In genomic region chr12:459050-459429, GRCh38 we compare ENCODE assay signal across 9 cellular contexts. TPM values are rescaled to one million over a fixed set of nuclear protein-coding genes. Genes with fewer than 3 reads are reported as not detected.
DNase-seq lines count a peak whose midpoint lies in the region; ATAC-seq and TF ChIP-seq lines count a peak whose summit lies in the region.
"Had no signal": no experiment of that assay in that cellular context is flagged by ENCODE, and none has a peak within 500 bp of the region (broad histone marks: within the 10 kb centered on the region; RNA-seq: fewer than 3 reads in every experiment).

No MANE protein-coding gene starts in this region.

- no peak for DNase-seq in CD4-positive, CD25-positive, alpha-beta regulatory T cell
- DNase-seq in effector memory CD8-positive, alpha-beta T cell = no peak
- no peak for DNase-seq in osteocyte (ENCODE audit: extremely low spot score, unreplicated experiment)
- no peak for DNase-seq in inferior parietal cortex (ENCODE audit: extremely low spot score)
- DNase-seq in stimulated activated CD8-positive, alpha-beta memory T cell treated with anti-CD3 and anti-CD28 coated beads, Interleukin-4, amount 100 ng/mL, for 48 hours = no peak
- DNase-seq in NAMALWA (ENCODE audit: low spot score) = no peak
- DNase-seq: stimulated activated CD4-positive, alpha-beta T cell treated with anti-CD3 and anti-CD28 coated beads, Interleukin-15, amount 100 ng/mL, for 24 hours had no signal

- H3K9me3 Mint-ChIP-seq in CD4-positive, CD25-positive, alpha-beta regulatory T cell = no peaks in the 10 kb centered on the region
- H3K9me3 Mint-ChIP-seq in effector memory CD8-positive, alpha-beta T cell = no peaks in the 10 kb centered on the region
- no peaks in the 10 kb centered on the region for H3K9me3 Mint-ChIP-seq in osteocyte (ENCODE audit: unreplicated experiment)

- H3K27me3 Mint-ChIP-seq in CD4-positive, CD25-positive, alpha-beta regulatory T cell = peaks cover 66% of the 10 kb centered on the region
- H3K27me3 Mint-ChIP-seq in effector memory CD8-positive, alpha-beta T cell = peaks cover 0 to 8% of the 10 kb centered on the region in 2 donors
- H3K27me3 Mint-ChIP-seq in osteocyte (ENCODE audit: unreplicated experiment) = peaks cover 78% of the 10 kb centered on the region

- H4K20me1 ChIP-seq in OCI-LY1 (ENCODE audit: insufficient read depth, low read length) = no peaks in the 10 kb centered on the region

- no peaks in the 10 kb centered on the region for H3K9me2 ChIP-seq in OCI-LY1 (ENCODE audit: low read depth, low read length)

- peak overlapping the region; percentile 93 for H3K4me2 ChIP-seq in OCI-LY1 (ENCODE audit: low read length)

- H3K4me3 ChIP-seq in CD4-positive, CD25-positive, alpha-beta regulatory T cell (ENCODE audit: low read depth, low read length) = peak overlapping the region; percentile 53
- peak overlapping the region; percentile 63 for H3K4me3 ChIP-seq in OCI-LY1 (ENCODE audit: low read depth, low read length, poor library complexity, severe bottlenecking)

- no peaks in the 10 kb centered on the region for H3K36me3 ChIP-seq in CD4-positive, CD25-positive, alpha-beta regulatory T cell (ENCODE audit: control insufficient read depth, insufficient read depth, low read length)
- no peaks in the 10 kb centered on the region for H3K36me3 ChIP-seq in OCI-LY1 (ENCODE audit: insufficient read depth, low read length)

- H3K79me2 ChIP-seq in OCI-LY1 (ENCODE audit: insufficient read depth, low read length) = no peaks in the 10 kb centered on the region

- H3K9ac ChIP-seq in OCI-LY1 (ENCODE audit: low read length) = no peak overlapping the region

- H3K9me3 ChIP-seq in CD4-positive, CD25-positive, alpha-beta regulatory T cell (ENCODE audit: control insufficient read depth in 2 of 2, low read length in 2 of 2) = no peaks in the 10 kb centered on the region
- H3K9me3 ChIP-seq in OCI-LY1 (ENCODE audit: low read length) = no peaks in the 10 kb centered on the region

- peak overlapping the region; percentile 16 to 85 (median 80) for H3K4me3 Mint-ChIP-seq in CD4-positive, CD25-positive, alpha-beta regulatory T cell
- peak overlapping the region; percentile 80 to 93 for H3K4me3 Mint-ChIP-seq in effector memory CD8-positive, alpha-beta T cell
- H3K4me3 Mint-ChIP-seq in osteocyte (ENCODE audit: unreplicated experiment) = peak overlapping the region; percentile 57

- peaks cover 17% of the 10 kb centered on the region for H3K4me1 ChIP-seq in CD4-positive, CD25-positive, alpha-beta regulatory T cell (ENCODE audit: control insufficient read depth, insufficient read depth, low read length, poor library complexity, severe bottlenecking)
- peaks cover 14% of the 10 kb centered on the region for H3K4me1 ChIP-seq in OCI-LY1 (ENCODE audit: insufficient read depth, low read length, severe bottlenecking)

- no peak overlapping the region for H3K27ac ChIP-seq in CD4-positive, CD25-positive, alpha-beta regulatory T cell (ENCODE audit: insufficient read depth, low read length, poor library complexity, severe bottlenecking)
- no peak overlapping the region for H3K27ac ChIP-seq in OCI-LY1 (ENCODE audit: low read depth, low read length, poor library complexity, severe bottlenecking)

- H3K36me3 Mint-ChIP-seq in CD4-positive, CD25-positive, alpha-beta regulatory T cell = no peaks in the 10 kb centered on the region
- peaks cover 3% of the 10 kb centered on the region for H3K36me3 Mint-ChIP-seq in effector memory CD8-positive, alpha-beta T cell (ENCODE audit: insufficient read depth)
- no peaks in the 10 kb centered on the region for H3K36me3 Mint-ChIP-seq in osteocyte (ENCODE audit: unreplicated experiment)

- H3K27ac Mint-ChIP-seq in CD4-positive, CD25-positive, alpha-beta regulatory T cell = no peak overlapping the region
- peak overlapping the region; percentile 29 to 58 for H3K27ac Mint-ChIP-seq in effector memory CD8-positive, alpha-beta T cell
- H3K27ac Mint-ChIP-seq in osteocyte (ENCODE audit: unreplicated experiment) = no peak overlapping the region

- no peak for TF ChIP-seq CTCF in OCI-LY1 (IDR thresholded peaks at IDR 0.05; ENCODE audit: low read length)
- no peak for TF ChIP-seq CTCF in osteocyte (IDR thresholded peaks at IDR 0.05)

- no peaks in the 10 kb centered on the region; the same call in 1 of the 2 replicates for H3F3A ChIP-seq in OCI-LY1 (ENCODE audit: insufficient read depth, low read length)

- ATAC-seq in CD4-positive, CD25-positive, alpha-beta regulatory T cell (ENCODE audit: low read depth in 2 of 2) = no peak
- ATAC-seq in effector memory CD8-positive, alpha-beta T cell (replicated peaks) = no peak
- ATAC-seq in GM21526 (IDR thresholded peaks at IDR 0.05; ENCODE audit: low FRiP score, unreplicated experiment) = no peak

- peaks cover 16% of the 10 kb centered on the region for H3K27me3 ChIP-seq in CD4-positive, CD25-positive, alpha-beta regulatory T cell (ENCODE audit: control insufficient read depth, insufficient read depth, low read length)
- H3K27me3 ChIP-seq in OCI-LY1 (ENCODE audit: insufficient read depth, low read length) = peaks cover 18% of the 10 kb centered on the region

- H2AFZ ChIP-seq in OCI-LY1 (ENCODE audit: low read length) = no peak overlapping the region

- H3K4me1 Mint-ChIP-seq in CD4-positive, CD25-positive, alpha-beta regulatory T cell = peaks cover 5 to 21% (median 12%) of the 10 kb centered on the region in 4 donors
- H3K4me1 Mint-ChIP-seq in effector memory CD8-positive, alpha-beta T cell (ENCODE audit: low read depth in 2 of 2) = peaks cover 20 to 38% of the 10 kb centered on the region in 2 donors
- peaks cover 8% of the 10 kb centered on the region for H3K4me1 Mint-ChIP-seq in osteocyte (ENCODE audit: unreplicated experiment)

RNA-seq across cellular contexts. Expression of gene B4GALNT3, which starts 0.7 kb away (rescaled TPM):
- total RNA-seq in CD4-positive, CD25-positive, alpha-beta regulatory T cell = 0.39 TPM
- polyA plus RNA-seq in CD4-positive, CD25-positive, alpha-beta regulatory T cell = 1 to 10 TPM in 3 of 4 donors, under 1 TPM in 1; 0.06 to 2.1 (median 1.4) TPM
- total RNA-seq in osteocyte = 0.21 and 0.27 TPM in 2 replicates

RNA-seq across cellular contexts. Expression of gene CCDC77, which starts 57.6 kb away (rescaled TPM):
- total RNA-seq in CD4-positive, CD25-positive, alpha-beta regulatory T cell = 5.6 TPM
- 1 to 10 TPM; 3.9 to 5.6 (median 4.9) TPM for polyA plus RNA-seq in CD4-positive, CD25-positive, alpha-beta regulatory T cell
- 8.1 and 10.7 TPM in 2 replicates for total RNA-seq in osteocyte

Comparison
In these comparisons a context has a peak if more than half of its experiments do, and no peak if none do; other contexts are left out.
1. H3K27ac Mint-ChIP-seq: peak in effector memory CD8-positive, alpha-beta T cell (2 of 2); none in CD4-positive, CD25-positive, alpha-beta regulatory T cell (0 of 3) and osteocyte (single experiment).
2. Peak in every context shown above with its lines, with median percentiles within 50 percentile points of each other: H3K4me3 Mint-ChIP-seq.